ENCODE assay signal across 16 cellular contexts in the genomic region with DNA sequence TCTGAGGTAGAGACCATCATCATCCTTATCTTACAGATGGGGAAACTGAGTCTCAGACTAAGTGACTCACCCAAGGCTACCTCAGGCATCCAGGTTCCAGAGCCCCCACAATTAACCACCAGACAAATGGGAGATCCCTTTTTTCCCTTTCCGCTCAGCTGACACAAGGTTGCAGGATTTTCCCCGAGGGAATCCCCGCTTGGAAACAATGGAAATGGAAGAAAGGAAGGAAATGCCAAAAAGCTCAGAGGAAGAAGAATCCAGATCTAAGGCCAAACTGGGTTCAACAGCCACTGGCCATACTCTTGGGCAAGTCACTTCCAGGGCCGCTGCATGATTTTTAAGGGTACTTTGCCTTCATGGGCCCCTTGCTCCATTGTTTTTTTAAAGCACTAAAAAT. TPM values are rescaled to one million over a fixed set of nuclear protein-coding genes. Genes with fewer than 3 reads are reported as not detected.
DNase-seq lines count a peak whose midpoint lies in the region; ATAC-seq and TF ChIP-seq lines count a peak whose summit lies in the region.
"Had no signal": no experiment of that assay in that cellular context is flagged by ENCODE, and none has a peak within 500 bp of the region (broad histone marks: within the 10 kb centered on the region; RNA-seq: fewer than 3 reads in every experiment).

No MANE protein-coding gene starts in this region.

- H3K4me1 Mint-ChIP-seq in activated CD4-positive, alpha-beta T cell treated with anti-CD3 and anti-CD28 coated beads, Interleukin-2, amount 10 ng/mL, durations not matched to agents 24 days and 14 days = peaks cover 12% of the 10 kb centered on the region
- peaks cover 21% of the 10 kb centered on the region for H3K4me1 Mint-ChIP-seq in activated CD4-positive, alpha-beta T cell treated with anti-CD3 and anti-CD28 coated beads for 36 hours
- H3K4me1 Mint-ChIP-seq in CD8-positive, alpha-beta T cell (ENCODE audit: low read depth) = peaks cover 25% of the 10 kb centered on the region
- H3K4me1 Mint-ChIP-seq in central memory CD8-positive, alpha-beta T cell = peaks cover 46% of the 10 kb centered on the region
- H3K4me1 Mint-ChIP-seq in nephron = peaks cover 11% of the 10 kb centered on the region

- CTCF ChIA-PET in activated CD4-positive, alpha-beta T cell treated with anti-CD3 and anti-CD28 coated beads for 36 hours (lab: Charles Lee) = no interaction called here
- CTCF ChIA-PET in CD8-positive, alpha-beta T cell (lab: Charles Lee) = no interaction called here

- H3K27me3 ChIP-seq in CD8-positive, alpha-beta T cell (ENCODE audit: insufficient read depth, low read length) = no peaks in the 10 kb centered on the region
- no peaks in the 10 kb centered on the region for H3K27me3 ChIP-seq in MG63
- H3K27me3 ChIP-seq: upper lobe of left lung had no signal

- H3K4me1 ChIP-seq in CD8-positive, alpha-beta T cell (ENCODE audit: insufficient read depth, low read length) = peaks cover 18% of the 10 kb centered on the region

- no peak for DNase-seq in activated CD4-positive, alpha-beta T cell treated with anti-CD3 and anti-CD28 coated beads, Interleukin-2, amount 10 ng/mL, durations not matched to agents 24 days and 14 days
- DNase-seq in activated CD4-positive, alpha-beta T cell treated with anti-CD3 and anti-CD28 coated beads for 36 hours = no peak
- DNase-seq in CD8-positive, alpha-beta T cell = no peak
- DNase-seq in central memory CD8-positive, alpha-beta T cell (ENCODE audit: low spot score in 2 of 2) = no peak
- DNase-seq in MG63 (no peak), NCI-H82 treated with DMSO at 0.1 percent for 48 hours (lab: John Stamatoyannopoulos, UW; ENCODE audit: unreplicated experiment) (no peak)
- DNase-seq in stimulated activated CD4-positive, alpha-beta T cell treated with anti-CD3 and anti-CD28 coated beads, Interleukin-2, amount 100 ng/mL, for 48 hours = no peak
- DNase-seq: 8988T; hippocampal formation; IMR-90; NCI-H526 treated with DMSO at 0.1 percent for 48 hours; stimulated activated CD4-positive, alpha-beta T cell treated with anti-CD3 and anti-CD28 coated beads, Interleukin-12 subunit alpha, Interleukin-12 subunit beta, amount 100 ng/mL, for 4 hours; stimulated activated naive CD4-positive, alpha-beta T cell treated with Interleukin-2 at 50 U/mL for 16 hours; upper lobe of left lung had no signal

- TF ChIP-seq CTCF in CD8-positive, alpha-beta T cell (IDR thresholded peaks at IDR 0.05) = no peak
- no peak for TF ChIP-seq CTCF in nephron (IDR thresholded peaks at IDR 0.05; ENCODE audit: unreplicated experiment in 3 of 3)

- no peak overlapping the region for H3K4me3 ChIP-seq in CD8-positive, alpha-beta T cell (ENCODE audit: low read depth, low read length)
- no peak overlapping the region for H3K4me3 ChIP-seq in MG63

- H3K9me3 Mint-ChIP-seq in activated CD4-positive, alpha-beta T cell treated with anti-CD3 and anti-CD28 coated beads, Interleukin-2, amount 10 ng/mL, durations not matched to agents 24 days and 14 days = peaks cover 39% of the 10 kb centered on the region
- peaks cover 21% of the 10 kb centered on the region for H3K9me3 Mint-ChIP-seq in activated CD4-positive, alpha-beta T cell treated with anti-CD3 and anti-CD28 coated beads for 36 hours (ENCODE audit: low read depth)
- peaks cover 22% of the 10 kb centered on the region for H3K9me3 Mint-ChIP-seq in CD8-positive, alpha-beta T cell
- peaks cover 5% of the 10 kb centered on the region for H3K9me3 Mint-ChIP-seq in central memory CD8-positive, alpha-beta T cell
- peaks cover 62% of the 10 kb centered on the region for H3K9me3 Mint-ChIP-seq in nephron

- ATAC-seq in activated CD4-positive, alpha-beta T cell treated with anti-CD3 and anti-CD28 coated beads for 36 hours = no peak
- ATAC-seq in CD8-positive, alpha-beta T cell = no peak
- ATAC-seq in central memory CD8-positive, alpha-beta T cell (replicated peaks; ENCODE audit: extremely low read depth, poor library complexity, severe bottlenecking) = no peak
- ATAC-seq: Panc1 had no signal

- H3K27ac Mint-ChIP-seq in activated CD4-positive, alpha-beta T cell treated with anti-CD3 and anti-CD28 coated beads, Interleukin-2, amount 10 ng/mL, durations not matched to agents 24 days and 14 days = no peak overlapping the region
- H3K27ac Mint-ChIP-seq in activated CD4-positive, alpha-beta T cell treated with anti-CD3 and anti-CD28 coated beads for 36 hours = no peak overlapping the region
- peak overlapping the region; percentile 45 for H3K27ac Mint-ChIP-seq in CD8-positive, alpha-beta T cell
- no peak overlapping the region for H3K27ac Mint-ChIP-seq in central memory CD8-positive, alpha-beta T cell (ENCODE audit: low read depth)
- H3K27ac Mint-ChIP-seq in nephron = no peak overlapping the region

- peaks cover 48% of the 10 kb centered on the region for H3K36me3 Mint-ChIP-seq in activated CD4-positive, alpha-beta T cell treated with anti-CD3 and anti-CD28 coated beads, Interleukin-2, amount 10 ng/mL, durations not matched to agents 24 days and 14 days (ENCODE audit: low read depth)
- H3K36me3 Mint-ChIP-seq in activated CD4-positive, alpha-beta T cell treated with anti-CD3 and anti-CD28 coated beads for 36 hours (ENCODE audit: low read depth) = peaks cover 46% of the 10 kb centered on the region
- peaks cover 44% of the 10 kb centered on the region for H3K36me3 Mint-ChIP-seq in CD8-positive, alpha-beta T cell
- peaks cover 11% of the 10 kb centered on the region for H3K36me3 Mint-ChIP-seq in central memory CD8-positive, alpha-beta T cell (ENCODE audit: insufficient read depth)
- peaks cover 68% of the 10 kb centered on the region for H3K36me3 Mint-ChIP-seq in nephron (ENCODE audit: low read depth)

- peaks cover 4% of the 10 kb centered on the region for H3K36me3 ChIP-seq in CD8-positive, alpha-beta T cell (ENCODE audit: insufficient read depth, low read length)
- peaks cover 28% of the 10 kb centered on the region for H3K36me3 ChIP-seq in MG63

- H3K27me3 Mint-ChIP-seq in activated CD4-positive, alpha-beta T cell treated with anti-CD3 and anti-CD28 coated beads, Interleukin-2, amount 10 ng/mL, durations not matched to agents 24 days and 14 days = no peaks in the 10 kb centered on the region
- H3K27me3 Mint-ChIP-seq in activated CD4-positive, alpha-beta T cell treated with anti-CD3 and anti-CD28 coated beads for 36 hours = no peaks in the 10 kb centered on the region
- H3K27me3 Mint-ChIP-seq in CD8-positive, alpha-beta T cell (ENCODE audit: low read depth) = no peaks in the 10 kb centered on the region
- H3K27me3 Mint-ChIP-seq in central memory CD8-positive, alpha-beta T cell = no peaks in the 10 kb centered on the region
- no peaks in the 10 kb centered on the region for H3K27me3 Mint-ChIP-seq in nephron (ENCODE audit: low read depth)

- H3K4me3 Mint-ChIP-seq in activated CD4-positive, alpha-beta T cell treated with anti-CD3 and anti-CD28 coated beads, Interleukin-2, amount 10 ng/mL, durations not matched to agents 24 days and 14 days = peak overlapping the region; percentile 11
- H3K4me3 Mint-ChIP-seq in activated CD4-positive, alpha-beta T cell treated with anti-CD3 and anti-CD28 coated beads for 36 hours = no peak overlapping the region
- peak overlapping the region; percentile 91 for H3K4me3 Mint-ChIP-seq in CD8-positive, alpha-beta T cell
- H3K4me3 Mint-ChIP-seq in central memory CD8-positive, alpha-beta T cell = peak overlapping the region; percentile 76
- peak overlapping the region; percentile 93 to 97 (median 94) for H3K4me3 Mint-ChIP-seq in nephron

- no peak overlapping the region for H3K27ac ChIP-seq in CD8-positive, alpha-beta T cell (ENCODE audit: low read depth, low read length)
- H3K27ac ChIP-seq: upper lobe of left lung had no signal

- intact Hi-C loops in activated CD4-positive, alpha-beta T cell treated with anti-CD3 and anti-CD28 coated beads, Interleukin-2, amount 10 ng/mL, durations not matched to agents 24 days and 14 days (cut with micrococcal nuclease) = no loop called here
- intact Hi-C loops in activated CD4-positive, alpha-beta T cell treated with anti-CD3 and anti-CD28 coated beads for 36 hours (cut with DNase I, micrococcal nuclease) = loop anchor here in 1 of 2 experiments (10.0 kb wide), 1 partner anchor 202 kb away; the partner anchor contains the start of gene ZNF582
- intact Hi-C loops in CD8-positive, alpha-beta T cell (cut with DNase I, micrococcal nuclease) = loop anchor here in 1 of 2 experiments (5.0 to 10.0 kb wide), 2 partner anchors 204 to 1558 kb away; partner anchors contain the start of genes ZNF329 and ZNF582

- POLR2A ChIA-PET in activated CD4-positive, alpha-beta T cell treated with anti-CD3 and anti-CD28 coated beads for 36 hours (lab: Charles Lee) = no interaction called here
- POLR2A ChIA-PET in CD8-positive, alpha-beta T cell (lab: Charles Lee) = no interaction called here

- H3K9me3 ChIP-seq in CD8-positive, alpha-beta T cell (ENCODE audit: low read length) = peaks cover under 1% of the 10 kb centered on the region
- H3K9me3 ChIP-seq in MG63 = peaks cover 25% of the 10 kb centered on the region

RNA-seq across cellular contexts. Expression of gene ZNF71, which starts 1.6 kb away (rescaled TPM):
- 4.2 and 5.2 TPM in 2 replicates for total RNA-seq in activated CD4-positive, alpha-beta T cell treated with anti-CD3 and anti-CD28 coated beads, Interleukin-2, amount 10 ng/mL, durations not matched to agents 24 days and 14 days
- 1 to 10 TPM; 4.4 to 4.6 TPM for total RNA-seq in activated CD4-positive, alpha-beta T cell treated with anti-CD3 and anti-CD28 coated beads for 36 hours
- 1 to 10 TPM; 2.4 to 2.8 TPM for total RNA-seq in CD8-positive, alpha-beta T cell
- total RNA-seq in MG63 (2014; rRNA removed; shearing (Covaris generic); ENCODE audit: low replicate concordance) = 12.7 and 15.9 TPM in 2 replicates

RNA-seq across cellular contexts. Expression of gene ZNF470, which starts 29.4 kb away (rescaled TPM):
- 1.8 and 2.0 TPM in 2 replicates for total RNA-seq in activated CD4-positive, alpha-beta T cell treated with anti-CD3 and anti-CD28 coated beads, Interleukin-2, amount 10 ng/mL, durations not matched to agents 24 days and 14 days
- 1 to 10 TPM; 5.0 to 5.6 TPM for total RNA-seq in activated CD4-positive, alpha-beta T cell treated with anti-CD3 and anti-CD28 coated beads for 36 hours
- 1 to 10 TPM in 1 of 2 experiments, under 1 TPM in 1; 0.33 to 1.1 TPM for total RNA-seq in CD8-positive, alpha-beta T cell
- total RNA-seq in MG63 (2014; rRNA removed; shearing (Covaris generic); ENCODE audit: low replicate concordance) = 0.25 and 0.33 TPM in 2 replicates

RNA-seq across cellular contexts. Expression of gene SMIM17, which starts 46.3 kb away (rescaled TPM):
- total RNA-seq in activated CD4-positive, alpha-beta T cell treated with anti-CD3 and anti-CD28 coated beads, Interleukin-2, amount 10 ng/mL, durations not matched to agents 24 days and 14 days = 0.19 TPM in 1 of 2 replicates, not detected in the other
- not detected for total RNA-seq in activated CD4-positive, alpha-beta T cell treated with anti-CD3 and anti-CD28 coated beads for 36 hours
- not detected for total RNA-seq in CD8-positive, alpha-beta T cell
- not detected in 2 replicates for total RNA-seq in MG63 (2014; rRNA removed; shearing (Covaris generic); ENCODE audit: low replicate concordance)
- total RNA-seq: IMR-90 had no signal

RNA-seq across cellular contexts. Expression of gene ZFP28, which starts 57.9 kb away (rescaled TPM):
- total RNA-seq in activated CD4-positive, alpha-beta T cell treated with anti-CD3 and anti-CD28 coated beads, Interleukin-2, amount 10 ng/mL, durations not matched to agents 24 days and 14 days = 1.8 and 4.1 TPM in 2 replicates
- 1 to 10 TPM; 3.1 to 4.4 TPM for total RNA-seq in activated CD4-positive, alpha-beta T cell treated with anti-CD3 and anti-CD28 coated beads for 36 hours
- 1 to 10 TPM; 2.3 to 3.8 TPM for total RNA-seq in CD8-positive, alpha-beta T cell
- 1.8 and 8.4 TPM in 2 replicates for total RNA-seq in MG63 (2014; rRNA removed; shearing (Covaris generic); ENCODE audit: low replicate concordance)
